In genomic region chr6:84773431-84774173, GRCh38 we compare ENCODE assay signal across 7 cellular contexts. TPM values are rescaled to one million over a fixed set of nuclear protein-coding genes. Genes with fewer than 3 reads are reported as not detected.
DNase-seq lines count a peak whose midpoint lies in the region; ATAC-seq and TF ChIP-seq lines count a peak whose summit lies in the region.

No MANE protein-coding gene starts in this region.

- H3K4me2 ChIP-seq in H9 (ENCODE audit: insufficient read depth, insufficient read length, low read length) (peak overlapping the region; percentile 80), SK-N-SH (peak overlapping the region; percentile 81), skeletal muscle satellite cell (ENCODE audit: low read length) (peak overlapping the region; percentile 96)

- no peaks in the 10 kb centered on the region for H3K79me2 ChIP-seq in H9 (ENCODE audit: insufficient read depth, low read length)
- no peaks in the 10 kb centered on the region for H3K79me2 ChIP-seq in SK-N-SH (ENCODE audit: insufficient read depth)

- no peak for TF ChIP-seq RAD21 in SK-N-SH (IDR thresholded peaks at IDR 0.05; ENCODE audit: low read length)

- H3K18ac ChIP-seq in H9 (ENCODE audit: insufficient read length, low read depth, low read length), result no peak overlapping the region

- no peak overlapping the region for H4K8ac ChIP-seq in H9 (replicated peaks; ENCODE audit: insufficient read length, low read depth, low read length)

- H3K79me1 ChIP-seq in H9 (ENCODE audit: insufficient read depth, low read depth, low read length, poor library complexity, severe bottlenecking), result no peaks in the 10 kb centered on the region

- H3K4me1 ChIP-seq in H9 (ENCODE audit: insufficient read depth, low read length), result no peaks in the 10 kb centered on the region; the same call in 1 of the 2 replicates
- H3K4me1 ChIP-seq in SK-N-SH (ENCODE audit: control insufficient read depth in 1 of 2, insufficient read depth in 2 of 2, low read depth in 1 of 2, low read length in 1 of 2), result peaks cover 0 to 7% of the 10 kb centered on the region in 2 experiments; a peak in 1 of 4 replicates
- no peaks in the 10 kb centered on the region for H3K4me1 ChIP-seq in right cardiac atrium (ENCODE audit: control insufficient read depth, insufficient read depth, low read length)
- peaks cover 29% of the 10 kb centered on the region for H3K4me1 ChIP-seq in skeletal muscle satellite cell (ENCODE audit: control insufficient read depth, insufficient read depth, low read length)

- no peak overlapping the region for H2BK5ac ChIP-seq in H9 (ENCODE audit: insufficient read length, low read length)

- peak overlapping the region; percentile 51 to 84 for H3K4me3 Mint-ChIP-seq in H9

- H3K27me3 Mint-ChIP-seq in H9 (ENCODE audit: low read depth), result peaks cover 100% of the 10 kb centered on the region

- no CpG with 5 or more reads among the region's 69 CpGs for WGBS in H9 (ENCODE audit: extremely low coverage, insufficient read length, low lambda C conversion rate)
- WGBS in SK-N-SH (ENCODE audit: low lambda C conversion rate), result 3% methylated on average over 28 of the region's 69 CpGs
- WGBS in right cardiac atrium, result 1% methylated on average over 69 of the region's 69 CpGs

- H4K5ac ChIP-seq in H9 (ENCODE audit: insufficient read length, low read depth, low read length), result no peak overlapping the region

- H3K4ac ChIP-seq in H9 (ENCODE audit: low read depth, low read length), result no peak overlapping the region

- H4K91ac ChIP-seq in H9 (ENCODE audit: insufficient read length, low read depth, low read length), result no peak overlapping the region

- H3K9me2 ChIP-seq in SK-N-SH, result no peaks in the 10 kb centered on the region

- peaks cover 4% of the 10 kb centered on the region for H3F3A ChIP-seq in SK-N-SH (replicated peaks; ENCODE audit: insufficient read depth)

- H3K27me3 ChIP-seq in H9 (ENCODE audit: insufficient read depth, low read length) (peaks cover 49% of the 10 kb centered on the region), SK-N-SH (ENCODE audit: insufficient read depth) (peaks cover 88% of the 10 kb centered on the region), right cardiac atrium (ENCODE audit: control insufficient read depth, insufficient read depth) (no peaks in the 10 kb centered on the region), skeletal muscle satellite cell (ENCODE audit: control insufficient read depth, insufficient read depth, low read length) (peaks cover 70% of the 10 kb centered on the region)

- no peak for TF ChIP-seq EP300 in SK-N-SH (IDR thresholded peaks at IDR 0.05; ENCODE audit: borderline replicate concordance in 1 of 2, low read depth in 1 of 2, low read length in 1 of 2)

- intact Hi-C loops in right cardiac atrium (cut with DNase I), result loop anchor here in 1 of 4 donors (10.0 kb wide), 1 partner anchor 349 kb away; no protein-coding TSS in a partner anchor

- ATAC-seq in right cardiac atrium (peak; percentile 64 to 71), HG03342 (IDR thresholded peaks at IDR 0.05; ENCODE audit: unreplicated experiment) (no peak)

- H2BK12ac ChIP-seq in H9 (ENCODE audit: insufficient read length, low read depth, low read length), result no peak overlapping the region

- no peak overlapping the region for H3K23ac ChIP-seq in H9 (ENCODE audit: insufficient read length, low read depth, low read length)

- H3K4me1 Mint-ChIP-seq in H9, result peaks cover 13 to 28% of the 10 kb centered on the region in 2 experiments

- H3K9ac ChIP-seq in H9 (ENCODE audit: extremely low read depth, insufficient read length, low read length) (no peak overlapping the region), SK-N-SH (no peak overlapping the region), skeletal muscle satellite cell (ENCODE audit: low read depth, low read length) (peak overlapping the region; percentile 85)

- H3K27ac ChIP-seq in H9 (ENCODE audit: insufficient read length, low read depth, low read length) (no peak overlapping the region), SK-N-SH (ENCODE audit: low read depth in 2 of 2, low read length in 1 of 2) (no peak overlapping the region), right cardiac atrium (ENCODE audit: low read length) (peak overlapping the region; percentile 58)

- CTCF ChIA-PET in SK-N-SH (lab: Yijun Ruan, JAX), result interaction anchor here (0.7 to 2.3 kb wide), 5 partner anchors 9 to 550 kb away, joined by 3 to 9 read pairs (median 4); partner anchors contain the start of gene TBX18

- TF ChIP-seq CTCF in H9 (conservative IDR thresholded peaks at IDR 0.05), result no peak
- no peak for TF ChIP-seq CTCF in SK-N-SH (IDR thresholded peaks at IDR 0.05)

- H4K20me1 ChIP-seq in H9 (ENCODE audit: control insufficient read depth, insufficient read depth, insufficient read length) (no peaks in the 10 kb centered on the region), SK-N-SH (ENCODE audit: insufficient read depth) (no peaks in the 10 kb centered on the region)

- POLR2A ChIA-PET in SK-N-SH (lab: Yijun Ruan, JAX), result no interaction called here

- H3K36me3 Mint-ChIP-seq in H9 (ENCODE audit: insufficient read depth in 1 of 3, low read depth in 3 of 3), result no peaks in the 10 kb centered on the region

- H3K23me2 ChIP-seq in H9 (ENCODE audit: insufficient read length, low read depth, low read length, poor library complexity, severe bottlenecking), result peaks cover 16% of the 10 kb centered on the region

- H3K4me3 ChIP-seq in SK-N-SH (ENCODE audit: low read depth in 2 of 2, low read length in 1 of 2) (peak overlapping the region; percentile 43 to 54), right cardiac atrium (ENCODE audit: low read length) (peak overlapping the region; percentile 55), skeletal muscle satellite cell (ENCODE audit: low read length) (peak overlapping the region; percentile 77)

- H2BK20ac ChIP-seq in H9 (ENCODE audit: low read depth, low read length, poor library complexity, severe bottlenecking), result no peak overlapping the region

- H3K36me3 ChIP-seq in SK-N-SH (replicated peaks in 1 of 2; ENCODE audit: control insufficient read depth in 1 of 2, insufficient read depth in 2 of 2, low read length in 1 of 2) (no peaks in the 10 kb centered on the region), skeletal muscle satellite cell (ENCODE audit: insufficient read depth, low read length) (no peaks in the 10 kb centered on the region)

- no peak overlapping the region for H3K27ac Mint-ChIP-seq in H9

- H2AFZ ChIP-seq in H9 (ENCODE audit: low read length) (no peak overlapping the region), SK-N-SH (ENCODE audit: low read depth) (peak overlapping the region; percentile 80; the same call in 1 of the 2 replicates)

- peak; percentile 63 for DNase-seq in H9
- peak; percentile 53 for DNase-seq in SK-N-SH
- DNase-seq in right cardiac atrium, result peak; percentile 43 to 76 (median 69)
- DNase-seq in occipital lobe (lab: John Stamatoyannopoulos, UW), result no peak
- no peak for DNase-seq in C1 segment of cervical spinal cord (lab: John Stamatoyannopoulos, UW)

- no peak overlapping the region for H2BK120ac ChIP-seq in H9 (ENCODE audit: low read depth, low read length, poor library complexity, severe bottlenecking)

- no peak overlapping the region for H2AK5ac ChIP-seq in H9 (ENCODE audit: insufficient read length, low read length)

- H3K56ac ChIP-seq in H9 (ENCODE audit: insufficient read length, low read depth, low read length), result no peak overlapping the region

- H3K14ac ChIP-seq in H9 (ENCODE audit: insufficient read depth, low read length), result no peak overlapping the region

- peaks cover 0 to 10% of the 10 kb centered on the region in 2 experiments; a peak in 1 of 5 replicates for H3K9me3 Mint-ChIP-seq in H9

- H3K9me3 ChIP-seq in H9 (ENCODE audit: control insufficient read depth, low read depth, low read length) (no peaks in the 10 kb centered on the region), SK-N-SH (no peaks in the 10 kb centered on the region), right cardiac atrium (ENCODE audit: control insufficient read depth, low read length) (no peaks in the 10 kb centered on the region), skeletal muscle satellite cell (replicated peaks; ENCODE audit: low read length) (no peaks in the 10 kb centered on the region)

- H2BK15ac ChIP-seq in H9 (ENCODE audit: low read depth, low read length), result no peak overlapping the region

- H3T11ph ChIP-seq in H9 (ENCODE audit: low read length), result no peak overlapping the region

TF ChIP-seq in SK-N-SH, 30 proteins besides CTCF, POLR2A, EP300 and RAD21 (continues in another document):
- no peak for TF ChIP-seq TAF1 (IDR thresholded peaks at IDR 0.05; ENCODE audit: borderline replicate concordance, low read depth, low read length)
- no peak for TF ChIP-seq FOXJ3 (CRISPR knock-in tag; IDR thresholded peaks at IDR 0.05)
- TF ChIP-seq NRF1 (IDR thresholded peaks at IDR 0.05; ENCODE audit: low read depth, low read length), result peak; percentile 38; the same call in 1 of the 2 replicates
- TF ChIP-seq NFIC (IDR thresholded peaks at IDR 0.05; ENCODE audit: borderline replicate concordance), result no peak
- no peak for TF ChIP-seq RFX5 (IDR thresholded peaks at IDR 0.05; ENCODE audit: low read length)
- no peak for TF ChIP-seq TCF12 (IDR thresholded peaks at IDR 0.05)
- TF ChIP-seq, protein P1, sequence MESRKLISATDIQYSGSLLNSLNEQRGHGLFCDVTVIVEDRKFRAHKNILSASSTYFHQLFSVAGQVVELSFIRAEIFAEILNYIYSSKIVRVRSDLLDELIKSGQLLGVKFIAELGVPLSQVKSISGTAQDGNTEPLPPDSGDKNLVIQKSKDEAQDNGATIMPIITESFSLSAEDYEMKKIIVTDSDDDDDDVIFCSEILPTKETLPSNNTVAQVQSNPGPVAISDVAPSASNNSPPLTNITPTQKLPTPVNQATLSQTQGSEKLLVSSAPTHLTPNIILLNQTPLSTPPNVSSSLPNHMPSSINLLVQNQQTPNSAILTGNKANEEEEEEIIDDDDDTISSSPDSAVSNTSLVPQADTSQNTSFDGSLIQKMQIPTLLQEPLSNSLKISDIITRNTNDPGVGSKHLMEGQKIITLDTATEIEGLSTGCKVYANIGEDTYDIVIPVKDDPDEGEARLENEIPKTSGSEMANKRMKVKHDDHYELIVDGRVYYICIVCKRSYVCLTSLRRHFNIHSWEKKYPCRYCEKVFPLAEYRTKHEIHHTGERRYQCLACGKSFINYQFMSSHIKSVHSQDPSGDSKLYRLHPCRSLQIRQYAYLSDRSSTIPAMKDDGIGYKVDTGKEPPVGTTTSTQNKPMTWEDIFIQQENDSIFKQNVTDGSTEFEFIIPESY (IDR thresholded peaks at IDR 0.05; ENCODE audit: borderline replicate concordance, low read depth), result no peak
- TF ChIP-seq EZH2phosphoT487 (IDR thresholded peaks at IDR 0.05; ENCODE audit: borderline replicate concordance, low read depth), result peak; percentile 16; the same call in 1 of the 2 replicates
- no peak for TF ChIP-seq SMC3 (IDR thresholded peaks at IDR 0.05; ENCODE audit: low read depth, low read length)
- TF ChIP-seq CHD2 (IDR thresholded peaks at IDR 0.05; ENCODE audit: low read length, partially characterized antibody), result no peak

RNA-seq across cellular contexts. Expression of gene TBX18, which starts 9.2 kb away (rescaled TPM):
- total RNA-seq in H9 (2021) (0.02 TPM in 1 of 2 replicates, not detected in the other), right cardiac atrium (10 to 100 TPM in 1 of 4 donors, 1 to 10 TPM in 3; 8.7 to 10.4 (median 9.5) TPM), occipital lobe (7.8 TPM)
- polyA plus RNA-seq in SK-N-SH (2012; rRNA removed) (19.3 and 29.8 TPM in 2 replicates), right cardiac atrium (5.7 TPM)
- 13.8 and 23.5 TPM in 2 replicates for polyA plus RNA-seq in SK-N-SH (2012; cell fraction: cytosol; rRNA removed)
- 19.5 and 52.3 TPM in 2 replicates for polyA plus RNA-seq in SK-N-SH (2012; cell fraction: nucleus; rRNA removed)
- total RNA-seq in skeletal muscle satellite cell (2012; rRNA removed), result 28.9 and 29.3 TPM in 2 replicates

Comparison
In these comparisons a context has a peak if more than half of its experiments do, and no peak if none do; other contexts are left out.
1. DNase-seq: peak in H9 (single experiment), SK-N-SH (single experiment) and right cardiac atrium (3 of 3); none in occipital lobe (single experiment) and C1 segment of cervical spinal cord (0 of 14).
2. Peak in every context shown above with its lines, with median percentiles within 50 percentile points of each other: H3K4me2 ChIP-seq and H3K4me3 ChIP-seq.